Comparison of ENCODE assay signal across 10 cellular contexts in genomic region chr17:81230043-81230820, GRCh38. TPM values are rescaled to one million over a fixed set of nuclear protein-coding genes. Genes with fewer than 3 reads are reported as not detected.
DNase-seq lines count a peak whose midpoint lies in the region; TF ChIP-seq lines count a peak whose summit lies in the region.
"Had no signal": no experiment of that assay in that cellular context is flagged by ENCODE, and none has a peak within 500 bp of the region (broad histone marks: within the 10 kb centered on the region; RNA-seq: fewer than 3 reads in every experiment).

No MANE protein-coding gene starts in this region.

- H3K4me2 ChIP-seq in neuronal stem cell (ENCODE audit: insufficient read depth, low read length, poor library complexity, severe bottlenecking) = no peak overlapping the region

- no peaks in the 10 kb centered on the region for H3K9me3 Mint-ChIP-seq in dendritic cell treated with granulocyte-macrophage colony-stimulating factor and Interleukin-4, amounts not matched to agents 40 ng/mL and 50 ng/mL, for 4 days

- peak; percentile 38 for DNase-seq in GM12865 (ENCODE audit: low read depth)
- DNase-seq in neuronal stem cell (ENCODE audit: low spot score) = no peak
- DNase-seq in NCI-H1694 (lab: John Stamatoyannopoulos, UW) = no peak
- no peak for DNase-seq in occipital lobe (lab: John Stamatoyannopoulos, UW)
- DNase-seq in activated CD4-positive, CD25-positive, alpha-beta regulatory T cell (lab: John Stamatoyannopoulos, UW) = no peak
- DNase-seq: activated effector memory CD4-positive, alpha-beta T cell treated with Interleukin-2 at 50 U/mL for 16 hours; NCI-H1105 had no signal

- no peak overlapping the region for H3K27ac ChIP-seq in neuronal stem cell (replicated peaks; ENCODE audit: low read length)
- H3K27ac ChIP-seq: SK-N-MC had no signal

- no peak overlapping the region for H4K91ac ChIP-seq in neuronal stem cell (ENCODE audit: low read depth, low read length, poor library complexity)

- H3K18ac ChIP-seq in neuronal stem cell (ENCODE audit: low read length) = no peak overlapping the region

- peaks cover 10% of the 10 kb centered on the region for H3K79me1 ChIP-seq in neuronal stem cell (ENCODE audit: low read depth, low read length)

- no peak overlapping the region for H2BK12ac ChIP-seq in neuronal stem cell (ENCODE audit: low read length)

- no peaks in the 10 kb centered on the region for H3K4me1 ChIP-seq in neuronal stem cell (ENCODE audit: control insufficient read depth in 2 of 2, insufficient read depth in 1 of 2, low read depth in 1 of 2, low read length in 2 of 2)

- H2BK120ac ChIP-seq in neuronal stem cell (ENCODE audit: low read depth, low read length) = no peak overlapping the region

- H3K27ac Mint-ChIP-seq in dendritic cell treated with granulocyte-macrophage colony-stimulating factor and Interleukin-4, amounts not matched to agents 40 ng/mL and 50 ng/mL, for 4 days = peak overlapping the region; percentile 14

- no peaks in the 10 kb centered on the region for H3K27me3 Mint-ChIP-seq in dendritic cell treated with granulocyte-macrophage colony-stimulating factor and Interleukin-4, amounts not matched to agents 40 ng/mL and 50 ng/mL, for 4 days

- H2AK5ac ChIP-seq in neuronal stem cell (ENCODE audit: low read depth, low read length) = no peak overlapping the region

- peaks cover 0 to 6% of the 10 kb centered on the region in 2 donors for H3K9me3 ChIP-seq in neuronal stem cell (replicated peaks in 1 of 2; ENCODE audit: control insufficient read depth in 2 of 2, insufficient read depth in 1 of 2, low read depth in 1 of 2, low read length in 2 of 2)

- peaks cover 62% of the 10 kb centered on the region for H3K36me3 Mint-ChIP-seq in dendritic cell treated with granulocyte-macrophage colony-stimulating factor and Interleukin-4, amounts not matched to agents 40 ng/mL and 50 ng/mL, for 4 days (ENCODE audit: low read depth)

- no peak overlapping the region for H3K9ac ChIP-seq in neuronal stem cell (ENCODE audit: low read depth, low read length, poor library complexity)

- no peak overlapping the region for H2AFZ ChIP-seq in neuronal stem cell (ENCODE audit: low read length)

- peaks cover 47% of the 10 kb centered on the region for H3K4me1 Mint-ChIP-seq in dendritic cell treated with granulocyte-macrophage colony-stimulating factor and Interleukin-4, amounts not matched to agents 40 ng/mL and 50 ng/mL, for 4 days (ENCODE audit: low read depth)

- H3K4me3 ChIP-seq in GM12865 (ENCODE audit: low read depth, low read length) (no peak overlapping the region), neuronal stem cell (ENCODE audit: low read length in 2 of 2) (no peak overlapping the region)
- H3K4me3 ChIP-seq: SK-N-MC had no signal

- H3K14ac ChIP-seq in neuronal stem cell (ENCODE audit: low read length) = no peak overlapping the region

- peak overlapping the region; percentile 53 for H2BK5ac ChIP-seq in neuronal stem cell (ENCODE audit: low read length)

- TF ChIP-seq CTCF in GM12865 (IDR thresholded peaks at IDR 0.05; ENCODE audit: insufficient read depth, low read depth, low read length, missing control alignments) (peak; percentile 56), LNCAP (IDR thresholded peaks at IDR 0.05) (peak; percentile 47)

- no CpG with 5 or more reads among the region's 26 CpGs for WGBS in neuronal stem cell (ENCODE audit: extremely low coverage in 2 of 2, insufficient read length in 2 of 2, insufficient replicate concordance in 1 of 2), 2 donors

- H2BK15ac ChIP-seq in neuronal stem cell (ENCODE audit: low read length) = no peak overlapping the region

- H3K36me3 ChIP-seq in neuronal stem cell (replicated peaks in 1 of 2; ENCODE audit: control insufficient read depth in 2 of 2, insufficient read depth in 2 of 2, low read length in 2 of 2) = peaks cover 11 to 24% of the 10 kb centered on the region in 2 donors

- H3K4ac ChIP-seq in neuronal stem cell (ENCODE audit: low read length) = no peak overlapping the region

- H4K8ac ChIP-seq in neuronal stem cell (ENCODE audit: low read depth, low read length) = no peak overlapping the region

- no peaks in the 10 kb centered on the region for H3K27me3 ChIP-seq in neuronal stem cell (ENCODE audit: control insufficient read depth in 3 of 3, insufficient read depth in 3 of 3, low read depth in 1 of 3, low read length in 3 of 3)

- H3K23ac ChIP-seq in neuronal stem cell (ENCODE audit: low read depth, low read length, poor library complexity) = peak overlapping the region; percentile 55

- H3K4me3 Mint-ChIP-seq in dendritic cell treated with granulocyte-macrophage colony-stimulating factor and Interleukin-4, amounts not matched to agents 40 ng/mL and 50 ng/mL, for 4 days = no peak overlapping the region

- intact Hi-C loops in dendritic cell treated with granulocyte-macrophage colony-stimulating factor and Interleukin-4, amounts not matched to agents 40 ng/mL and 50 ng/mL, for 4 days (cut with micrococcal nuclease) = no loop called here

RNA-seq across cellular contexts. Expression of gene CEP131, which starts 7.5 kb away (rescaled TPM):
- 14.7 TPM for polyA plus RNA-seq in neuronal stem cell (2013, experiment 1 of 2)
- polyA plus RNA-seq in neuronal stem cell (2013, experiment 2 of 2) = 14.1 TPM
- total RNA-seq in occipital lobe = 10.5 TPM

RNA-seq across cellular contexts. Expression of gene TEPSIN, which starts 8.6 kb away (rescaled TPM):
- polyA plus RNA-seq in neuronal stem cell (2013, experiment 1 of 2) = 14.7 TPM
- polyA plus RNA-seq in neuronal stem cell (2013, experiment 2 of 2) = 14.2 TPM
- total RNA-seq in occipital lobe = 8.1 TPM

RNA-seq across cellular contexts. Expression of gene NDUFAF8, which starts 8.9 kb away (rescaled TPM):
- polyA plus RNA-seq in neuronal stem cell (2013, experiment 1 of 2) = 79.2 TPM
- polyA plus RNA-seq in neuronal stem cell (2013, experiment 2 of 2) = 73.1 TPM
- 7.8 TPM for total RNA-seq in occipital lobe
